Comparison of ENCODE assay signal across 8 cellular contexts in genomic region chr3:160226026-160226739, GRCh38. TPM values are rescaled to one million over a fixed set of nuclear protein-coding genes. Genes with fewer than 3 reads are reported as not detected.
DNase-seq lines count a peak whose midpoint lies in the region; ATAC-seq, FAIRE-seq and TF ChIP-seq lines count a peak whose summit lies in the region.

No MANE protein-coding gene starts in this region.

- no peaks in the 10 kb centered on the region for H3K36me3 ChIP-seq in MM.1S (replicated peaks; ENCODE audit: insufficient read depth, low read length)
- H3K36me3 ChIP-seq in iPS DF 6.9 (ENCODE audit: control insufficient read depth, insufficient read depth, low read length) = no peaks in the 10 kb centered on the region

- H3K9me3 ChIP-seq in MM.1S (replicated peaks; ENCODE audit: insufficient read depth, low read length) (no peaks in the 10 kb centered on the region), iPS DF 6.9 (ENCODE audit: control insufficient read depth, insufficient read depth, low read length) (no peaks in the 10 kb centered on the region)

- H3K4me3 Mint-ChIP-seq in activated T-helper 2 cell treated with anti-CD3 and anti-CD28 coated beads, Interferon-gamma antibody, Interleukin-2, Interleukin-4, amounts not matched to agents 10 μg/mL and 5 μg/mL and 100 μg/mL, durations not matched to agents 14 hours and 24 hours and 36 hours (ENCODE audit: low read depth) = peak overlapping the region; percentile 81

- H3K4me1 Mint-ChIP-seq in activated T-helper 2 cell treated with anti-CD3 and anti-CD28 coated beads, Interferon-gamma antibody, Interleukin-2, Interleukin-4, amounts not matched to agents 10 μg/mL and 5 μg/mL and 100 μg/mL, durations not matched to agents 14 hours and 24 hours and 36 hours (ENCODE audit: low read depth) = peaks cover 15% of the 10 kb centered on the region

- TF ChIP-seq CTCF in MM.1S (IDR thresholded peaks at IDR 0.05; ENCODE audit: low read length) = no peak

- H3K27me3 ChIP-seq in MM.1S (replicated peaks; ENCODE audit: insufficient read depth, low read length) = 0 out of 2 replicates have a peak, but pooled peaks cover 4% of the 10 kb centered on the region
- H3K27me3 ChIP-seq in iPS DF 6.9 (ENCODE audit: control insufficient read depth, insufficient read depth, low read length) = peaks cover 23% of the 10 kb centered on the region

- H3K4me2 ChIP-seq in MM.1S (ENCODE audit: low read depth, low read length) = peak overlapping the region; percentile 81

- H3K27me3 Mint-ChIP-seq in activated T-helper 2 cell treated with anti-CD3 and anti-CD28 coated beads, Interferon-gamma antibody, Interleukin-2, Interleukin-4, amounts not matched to agents 10 μg/mL and 5 μg/mL and 100 μg/mL, durations not matched to agents 14 hours and 24 hours and 36 hours (ENCODE audit: low read depth) = peaks cover 66% of the 10 kb centered on the region

- H3K9me2 ChIP-seq in MM.1S (replicated peaks; ENCODE audit: insufficient read depth, low read length) = no peaks in the 10 kb centered on the region

- no peaks in the 10 kb centered on the region for H3K79me2 ChIP-seq in MM.1S (ENCODE audit: low read length)

- H3K9ac ChIP-seq in MM.1S (ENCODE audit: low read length) = no peak overlapping the region

- peak overlapping the region; percentile 54 for H2AFZ ChIP-seq in MM.1S (ENCODE audit: low read length)

- peak in 2 of 3 experiments; percentile 73 to 76 for DNase-seq in NCI-H1417 (lab: John Stamatoyannopoulos, UW)
- DNase-seq in NCI-H1417 treated with DMSO at 0.1 percent for 48 hours (lab: John Stamatoyannopoulos, UW) = no peak
- no peak for DNase-seq in MM.1S
- DNase-seq in activated T-helper 2 cell treated with anti-CD3 and anti-CD28 coated beads, Interferon-gamma antibody, Interleukin-2, Interleukin-4, amounts not matched to agents 10 μg/mL and 5 μg/mL and 100 μg/mL, durations not matched to agents 14 hours and 24 hours and 36 hours (ENCODE audit: low spot score) = no peak
- DNase-seq in iPS DF 6.9 (ENCODE audit: low read depth, low spot score) = no peak
- DNase-seq in GM19239 (ENCODE audit: insufficient read length, low spot score) = no peak

- no peak overlapping the region for H3K27ac ChIP-seq in MM.1S (ENCODE audit: low read length)
- no peak overlapping the region for H3K27ac ChIP-seq in iPS DF 6.9 (ENCODE audit: low read length)
- H3K27ac ChIP-seq in skin epidermis = peak overlapping the region in 1 of 21 experiments; percentile 32

- H4K20me1 ChIP-seq in MM.1S (ENCODE audit: insufficient read depth, low read length) = no peaks in the 10 kb centered on the region

- H3K27ac Mint-ChIP-seq in activated T-helper 2 cell treated with anti-CD3 and anti-CD28 coated beads, Interferon-gamma antibody, Interleukin-2, Interleukin-4, amounts not matched to agents 10 μg/mL and 5 μg/mL and 100 μg/mL, durations not matched to agents 14 hours and 24 hours and 36 hours = peak overlapping the region; percentile 62

- peak; percentile 34 for ATAC-seq in GM21529 (IDR thresholded peaks at IDR 0.05; ENCODE audit: unreplicated experiment)

- WGBS in iPS DF 6.9 (ENCODE audit: insufficient coverage, insufficient read length) = no CpG with 5 or more reads among the region's 78 CpGs

- H3K4me3 ChIP-seq in MM.1S (ENCODE audit: low read length) = peak overlapping the region; percentile 59
- H3K4me3 ChIP-seq in iPS DF 6.9 (ENCODE audit: low read length) = peak overlapping the region; percentile 37; the same call in 1 of the 2 replicates
- peak overlapping the region; percentile 35 to 55 (median 51) for H3K4me3 ChIP-seq in skin epidermis

- H3K9me3 Mint-ChIP-seq in activated T-helper 2 cell treated with anti-CD3 and anti-CD28 coated beads, Interferon-gamma antibody, Interleukin-2, Interleukin-4, amounts not matched to agents 10 μg/mL and 5 μg/mL and 100 μg/mL, durations not matched to agents 14 hours and 24 hours and 36 hours = no peaks in the 10 kb centered on the region

- H3K36me3 Mint-ChIP-seq in activated T-helper 2 cell treated with anti-CD3 and anti-CD28 coated beads, Interferon-gamma antibody, Interleukin-2, Interleukin-4, amounts not matched to agents 10 μg/mL and 5 μg/mL and 100 μg/mL, durations not matched to agents 14 hours and 24 hours and 36 hours (ENCODE audit: low read depth) = no peaks in the 10 kb centered on the region

- H3F3A ChIP-seq in MM.1S (ENCODE audit: insufficient read depth, low read length) = no peaks in the 10 kb centered on the region; the same call in 1 of the 2 replicates

- intact Hi-C loops in activated T-helper 2 cell treated with anti-CD3 and anti-CD28 coated beads, Interferon-gamma antibody, Interleukin-2, Interleukin-4, amounts not matched to agents 10 μg/mL and 5 μg/mL and 100 μg/mL, durations not matched to agents 14 hours and 24 hours and 36 hours (cut with micrococcal nuclease) = loop anchor here (5.0 to 10.0 kb wide), 4 partner anchors 176 to 461 kb away; no protein-coding TSS in a partner anchor

- FAIRE-seq in GM19239 (lab: Jason Lieb, UNC) = no peak

- peaks cover 4% of the 10 kb centered on the region; the same call in 1 of the 2 replicates for H3K4me1 ChIP-seq in MM.1S (ENCODE audit: low read length)
- H3K4me1 ChIP-seq in iPS DF 6.9 (ENCODE audit: control insufficient read depth, insufficient read depth, low read length) = no peaks in the 10 kb centered on the region

RNA-seq across cellular contexts. Expression of gene C3orf80, which starts 1.0 kb away (rescaled TPM):
- total RNA-seq in activated T-helper 2 cell treated with anti-CD3 and anti-CD28 coated beads, Interferon-gamma antibody, Interleukin-2, Interleukin-4, amounts not matched to agents 10 μg/mL and 5 μg/mL and 100 μg/mL, durations not matched to agents 14 hours and 24 hours and 36 hours = 0.25 and 0.30 TPM in 2 replicates

Comparison
In these comparisons a context has a peak if more than half of its experiments do, and no peak if none do; other contexts are left out.
1. DNase-seq: peak in NCI-H1417 (2 of 3); none in NCI-H1417 treated with DMSO at 0.1 percent for 48 hours (single experiment), MM.1S (single experiment), activated T-helper 2 cell treated with anti-CD3 and anti-CD28 coated beads, Interferon-gamma antibody, Interleukin-2, Interleukin-4, amounts not matched to agents 10 μg/mL and 5 μg/mL and 100 μg/mL, durations not matched to agents 14 hours and 24 hours and 36 hours (single experiment), iPS DF 6.9 (single experiment) and GM19239 (single experiment).
2. Peak in every context shown above with its lines, with median percentiles within 50 percentile points of each other: H3K4me3 ChIP-seq.